19 cellular contexts compared by ENCODE assay signal in the genomic region with DNA sequence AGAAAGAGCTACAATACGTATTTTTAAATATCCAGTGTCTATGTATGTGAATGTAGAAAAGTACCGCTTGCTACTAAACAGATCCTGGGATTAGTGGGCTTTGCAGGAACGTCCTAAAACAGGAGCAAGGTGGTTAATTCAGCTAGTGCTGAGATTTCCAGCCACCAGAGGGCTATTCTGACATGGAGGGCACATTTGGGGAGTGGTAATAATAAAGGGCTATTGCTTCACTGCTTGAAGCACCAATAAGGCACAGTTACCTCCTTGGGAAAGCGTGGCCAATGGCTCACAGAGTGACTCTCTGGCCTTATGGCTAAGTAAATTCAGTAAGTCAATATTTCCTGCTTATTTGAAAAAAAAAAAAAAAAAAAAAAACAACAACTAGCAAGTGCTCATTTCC.
DNase-seq lines count a peak whose midpoint lies in the region; ATAC-seq, FAIRE-seq and TF ChIP-seq lines count a peak whose summit lies in the region.
"Had no signal": no experiment of that assay in that cellular context is flagged by ENCODE, and none has a peak within 500 bp of the region (broad histone marks: within the 10 kb centered on the region; RNA-seq: fewer than 3 reads in every experiment).

No MANE protein-coding gene starts in this region.

- peak overlapping the region; percentile 11; the same call in 1 of the 2 replicates for H3K9ac ChIP-seq in HepG2 (ENCODE audit: insufficient read depth, low read depth, low read length)

- in situ Hi-C loops in HepG2 (cut with HindIII; ENCODE audit: extremely low pct_ligation_motif_present, low pct_unique_long_range_greater_than_20kb) = loop anchor here (10.0 kb wide), 1 partner anchor 288 kb away; the partner anchor contains the start of gene APP

- H4K20me1 ChIP-seq in HepG2 (ENCODE audit: insufficient read depth, low read length) = no peaks in the 10 kb centered on the region
- H4K20me1 ChIP-seq in hepatocyte (ENCODE audit: insufficient read depth, poor library complexity, severe bottlenecking) = no peaks in the 10 kb centered on the region

- no peak for FAIRE-seq in HepG2 (lab: Jason Lieb, UNC)
- FAIRE-seq: GM19239, pancreas, RCC 7860 had no signal

- H3K27me3 ChIP-seq in HepG2 (ENCODE audit: control insufficient read depth in 1 of 2, insufficient read depth in 2 of 2, low read length in 2 of 2) = no peaks in the 10 kb centered on the region
- no peaks in the 10 kb centered on the region for H3K27me3 ChIP-seq in right lobe of liver
- H3K27me3 ChIP-seq in WERI-Rb-1 (ENCODE audit: insufficient read depth, low read depth, severe bottlenecking) = no peaks in the 10 kb centered on the region
- no peaks in the 10 kb centered on the region for H3K27me3 ChIP-seq in hepatocyte
- no peaks in the 10 kb centered on the region for H3K27me3 ChIP-seq in upper lobe of right lung
- H3K27me3 ChIP-seq: pancreas, spleen, vagina had no signal

- H3K4me1 ChIP-seq in HepG2 (ENCODE audit: insufficient read depth, low read length) = peaks cover 47% of the 10 kb centered on the region
- peaks cover 0 to 24% (median 9%) of the 10 kb centered on the region in 4 donors for H3K4me1 ChIP-seq in right lobe of liver
- no peaks in the 10 kb centered on the region for H3K4me1 ChIP-seq in hepatocyte (ENCODE audit: insufficient read depth)
- no peaks in the 10 kb centered on the region for H3K4me1 ChIP-seq in upper lobe of right lung
- H3K4me1 ChIP-seq: pancreas, spleen, vagina had no signal

- TF ChIP-seq POLR2A in HepG2 (IDR thresholded peaks at IDR 0.05; ENCODE audit: insufficient read depth in 1 of 2, low read depth in 2 of 2, low read length in 2 of 2) (no peak), right lobe of liver (IDR thresholded peaks at IDR 0.05) (no peak), GM18505 (IDR thresholded peaks at IDR 0.05; ENCODE audit: borderline replicate concordance, extremely low read depth, insufficient read depth, insufficient read length) (no peak)

- DNase-seq in HepG2 (ENCODE audit: low spot score) = no peak
- no peak for DNase-seq in right lobe of liver
- peak; percentile 36 for DNase-seq in WERI-Rb-1
- no peak for DNase-seq in hepatocyte (ENCODE audit: low spot score)
- no peak for DNase-seq in upper lobe of right lung
- DNase-seq in stimulated activated CD4-positive, alpha-beta T cell treated with anti-CD3 and anti-CD28 coated beads, Interleukin-2, amount 100 ng/mL, for 24 hours = no peak
- DNase-seq in NCI-H1105 treated with DMSO at 0.1 percent for 48 hours (lab: John Stamatoyannopoulos, UW) = no peak
- DNase-seq: COR-L47; GDM1; head of caudate nucleus; left cardiac atrium; NCI-H1694 treated with DMSO at 0.1 percent for 48 hours; pancreas; spleen; stimulated activated naive CD8-positive, alpha-beta T cell treated with anti-CD3 and anti-CD28 coated beads, Interleukin-15, Interleukin-2, amounts not matched to agents 100 U/mL and 50 U/mL, for 24 hours had no signal

- H3K4me3 ChIP-seq in HepG2 (replicated peaks in 1 of 3; ENCODE audit: insufficient read depth in 1 of 3, low read depth in 2 of 3, low read length in 3 of 3) (no peak overlapping the region), right lobe of liver (no peak overlapping the region), WERI-Rb-1 (ENCODE audit: low read depth, low read length) (no peak overlapping the region), hepatocyte (no peak overlapping the region), upper lobe of right lung (no peak overlapping the region)
- H3K4me3 ChIP-seq: pancreas, spleen, vagina had no signal

- H3K4me2 ChIP-seq in HepG2 (ENCODE audit: low read depth, low read length) (no peak overlapping the region), hepatocyte (peak overlapping the region; percentile 52)

- H2AFZ ChIP-seq in HepG2 (ENCODE audit: low read length) = no peak overlapping the region
- no peak overlapping the region for H2AFZ ChIP-seq in hepatocyte

- ATAC-seq in HepG2 = no peak
- ATAC-seq in right lobe of liver = no peak
- peak; percentile 51 for ATAC-seq in upper lobe of right lung
- no peak for ATAC-seq in GM18505 (IDR thresholded peaks at IDR 0.05; ENCODE audit: unreplicated experiment)
- ATAC-seq: left cardiac atrium; stimulated activated naive CD8-positive, alpha-beta T cell treated with anti-CD3 and anti-CD28 coated beads, Interleukin-15, Interleukin-2, amounts not matched to agents 100 U/mL and 50 U/mL, for 24 hours had no signal

- H3K79me2 ChIP-seq in HepG2 (ENCODE audit: insufficient read depth, low read length) (no peaks in the 10 kb centered on the region), hepatocyte (no peaks in the 10 kb centered on the region)

- H3K36me3 ChIP-seq in HepG2 (replicated peaks in 1 of 2; ENCODE audit: control insufficient read depth in 1 of 2, insufficient read depth in 2 of 2, low read length in 2 of 2) (0 out of 5 replicates have a peak, but pooled peaks cover 2 to 4% of the 10 kb centered on the region in 2 experiments), right lobe of liver (peaks cover 0 to 6% (median 0%) of the 10 kb centered on the region in 4 donors), WERI-Rb-1 (peaks cover 85% of the 10 kb centered on the region), hepatocyte (replicated peaks; ENCODE audit: insufficient read depth, low read depth) (peaks cover 4% of the 10 kb centered on the region), upper lobe of right lung (peaks cover 9% of the 10 kb centered on the region)
- H3K36me3 ChIP-seq: pancreas, vagina had no signal

- H3K9me3 ChIP-seq in HepG2 (ENCODE audit: low read length) = no peaks in the 10 kb centered on the region
- H3K9me3 ChIP-seq in right lobe of liver = no peaks in the 10 kb centered on the region
- H3K9me3 ChIP-seq in WERI-Rb-1 (ENCODE audit: severe bottlenecking) = no peaks in the 10 kb centered on the region
- no peaks in the 10 kb centered on the region for H3K9me3 ChIP-seq in hepatocyte (ENCODE audit: low read depth)
- no peaks in the 10 kb centered on the region for H3K9me3 ChIP-seq in upper lobe of right lung
- H3K9me3 ChIP-seq: pancreas, spleen, vagina had no signal

- no peak for TF ChIP-seq CTCF in HepG2 (CRISPR knock-in tag; IDR thresholded peaks at IDR 0.05)
- no peak for TF ChIP-seq CTCF in right lobe of liver (IDR thresholded peaks at IDR 0.05)
- TF ChIP-seq CTCF in WERI-Rb-1 (IDR thresholded peaks at IDR 0.05; ENCODE audit: low read depth, low read length) = peak; percentile 36
- TF ChIP-seq CTCF in hepatocyte (IDR thresholded peaks at IDR 0.05; ENCODE audit: poor library complexity) = no peak
- peak; percentile 17 for TF ChIP-seq CTCF in upper lobe of right lung (IDR thresholded peaks at IDR 0.05)

- POLR2A ChIA-PET in HepG2 (lab: Yijun Ruan, JAX) = no interaction called here

- H3K27ac ChIP-seq in HepG2 (ENCODE audit: extremely low read length, insufficient read depth, low read length) = peak overlapping the region; percentile 78
- no peak overlapping the region for H3K27ac ChIP-seq in right lobe of liver
- H3K27ac ChIP-seq in WERI-Rb-1 = no peak overlapping the region
- H3K27ac ChIP-seq in hepatocyte = peak overlapping the region; percentile 54
- H3K27ac ChIP-seq in upper lobe of right lung = no peak overlapping the region
- H3K27ac ChIP-seq: pancreas, spleen, vagina had no signal

- WGBS in HepG2 (ENCODE audit: low lambda C conversion rate) = 57% methylated on average over 4 of the region's 4 CpGs
- WGBS in right lobe of liver (ENCODE audit: insufficient coverage, low coverage, low lambda C conversion rate, missing lambda C conversion rate) = 90% methylated on average over 4 of the region's 4 CpGs
- WGBS in hepatocyte (ENCODE audit: low lambda C conversion rate, missing lambda C conversion rate) = 83% methylated on average over 4 of the region's 4 CpGs

- H3K9me2 ChIP-seq in hepatocyte (replicated peaks; ENCODE audit: insufficient read depth) = no peaks in the 10 kb centered on the region

- CTCF ChIA-PET in HepG2 (lab: Yijun Ruan, JAX; ENCODE audit: low intra/inter-chr PET ratio, low total read pairs) = no interaction called here

- no peak for TF ChIP-seq EP300 in HepG2 (IDR thresholded peaks at IDR 0.05; ENCODE audit: low read depth in 2 of 2, low read length in 2 of 2)
- TF ChIP-seq EP300 in HepG2 (CRISPR knock-in tag; IDR thresholded peaks at IDR 0.05; ENCODE audit: borderline replicate concordance) = no peak

- BruUV-seq in HepG2 (replicated peaks; lab: Mats Ljungman, UMichigan) = no TSS peak

- intact Hi-C loops in HepG2 (cut with micrococcal nuclease; ENCODE audit: unreplicated experiment) (no loop called here), right lobe of liver (cut with DNase I) (loop anchor here in 1 of 2 donors (10.0 kb wide), 1 partner anchor 288 kb away; the partner anchor contains the start of gene APP), upper lobe of right lung (cut with DNase I) (loop anchor here (10.0 kb wide), 1 partner anchor 288 kb away; the partner anchor contains the start of gene APP)

- no peak for TF ChIP-seq RAD21 in HepG2 (CRISPR knock-in tag; IDR thresholded peaks at IDR 0.05)

TF ChIP-seq in HepG2, 621 proteins besides CTCF, POLR2A, EP300 and RAD21:
- no peak for TF ChIP-seq POLR2G (IDR thresholded peaks at IDR 0.05; ENCODE audit: low read depth, low read length)
- no peak for TF ChIP-seq TEAD2 (CRISPR knock-in tag; IDR thresholded peaks at IDR 0.05)
- no peak for TF ChIP-seq FIP1L1 (IDR thresholded peaks at IDR 0.05; ENCODE audit: borderline replicate concordance, insufficient read depth, low read depth, low read length)

Comparison
In these comparisons a context has a peak if more than half of its experiments do, and no peak if none do; other contexts are left out.
1. H3K27ac ChIP-seq: peak in HepG2 (single experiment) and hepatocyte (single experiment); none in right lobe of liver (0 of 3), WERI-Rb-1 (single experiment) and upper lobe of right lung (single experiment).
2. CTCF ChIP-seq: peak in WERI-Rb-1 (single experiment) and upper lobe of right lung (single experiment); none in HepG2 (single experiment), right lobe of liver (0 of 4) and hepatocyte (single experiment).